8 cellular contexts compared by ENCODE assay signal in the genomic region with DNA sequence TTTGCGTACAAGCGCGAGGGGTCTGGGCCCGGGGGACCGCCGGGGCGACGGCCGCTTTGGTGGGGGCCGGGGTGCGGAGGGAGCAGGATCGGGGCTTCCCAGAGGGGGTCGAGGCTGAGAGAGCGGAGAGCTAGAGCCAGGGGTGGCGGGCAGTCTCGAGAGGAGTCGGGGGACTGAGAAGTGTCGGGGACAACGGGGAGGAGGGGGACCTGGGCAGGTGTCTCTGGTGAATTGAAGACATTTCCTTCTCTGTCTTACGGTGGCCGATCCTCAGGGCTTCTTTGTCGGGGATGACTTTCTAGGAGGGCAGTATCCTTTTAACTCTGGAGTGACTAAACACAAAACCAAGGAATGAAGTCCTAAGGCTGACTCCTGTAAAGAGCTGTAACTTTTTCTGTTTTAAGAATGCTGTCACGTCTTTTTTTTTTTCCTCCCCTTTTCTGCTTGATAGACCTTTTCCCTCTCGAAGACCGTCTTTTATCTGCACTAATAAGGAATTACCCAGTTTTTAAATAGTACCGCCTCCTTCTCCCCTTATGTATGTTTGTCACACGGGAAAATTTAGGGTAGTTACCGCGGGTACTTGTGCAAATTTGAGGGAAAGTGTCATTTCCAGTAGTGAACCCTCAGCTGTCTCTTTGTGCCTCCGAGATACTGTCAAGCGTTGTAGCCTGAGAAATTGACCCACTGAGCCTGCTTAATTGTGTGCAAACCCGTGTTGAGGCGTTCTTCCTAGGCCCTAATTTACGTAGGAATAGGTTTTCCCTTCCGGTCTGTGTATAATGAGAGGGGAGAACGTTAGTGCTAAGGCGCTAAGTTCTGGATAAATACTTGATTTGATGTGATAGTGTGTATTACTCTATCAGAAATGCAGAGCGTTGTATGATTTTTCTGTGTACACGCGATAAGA. TPM values are rescaled to one million over a fixed set of nuclear protein-coding genes. Genes with fewer than 3 reads are reported as not detected.
A peak's percentile ranks its signal among the peaks of the same experiment; 100 is the strongest.
DNase-seq lines count a peak whose midpoint lies in the region; ATAC-seq and TF ChIP-seq lines count a peak whose summit lies in the region.

No MANE protein-coding gene starts in this region.

- peak overlapping the region; percentile 88 for H3K9ac ChIP-seq in HCT116 (ENCODE audit: low read length)
- H3K9ac ChIP-seq in subcutaneous abdominal adipose tissue (ENCODE audit: low read length in 5 of 5), result peak overlapping the region; percentile 97 to 100 (median 98)

- intact Hi-C loops in HCT116 (cut with micrococcal nuclease) (no loop called here), left lung (cut with DNase I) (no loop called here)

- H3K27ac ChIP-seq in HCT116 (ENCODE audit: low read depth, low read length), result peak overlapping the region; percentile 97
- H3K27ac ChIP-seq in left lung, result peak overlapping the region; percentile 94 to 97
- peak overlapping the region; percentile 91 for H3K27ac ChIP-seq in subcutaneous abdominal adipose tissue (ENCODE audit: low read depth, low read length)

- H3K27me3 ChIP-seq in HCT116 (ENCODE audit: insufficient read depth, low read length) (no peaks in the 10 kb centered on the region), left lung (no peaks in the 10 kb centered on the region), subcutaneous abdominal adipose tissue (ENCODE audit: control insufficient read depth in 5 of 5, insufficient read depth in 4 of 5, low read length in 5 of 5) (no peaks in the 10 kb centered on the region)

- H3K9me3 ChIP-seq in HCT116 (ENCODE audit: control insufficient read depth in 1 of 2, insufficient read depth in 1 of 2, low read depth in 1 of 2, low read length in 2 of 2) (no peaks in the 10 kb centered on the region), left lung (no peaks in the 10 kb centered on the region), subcutaneous abdominal adipose tissue (ENCODE audit: control insufficient read depth in 5 of 5, low read length in 5 of 5) (no peaks in the 10 kb centered on the region)

- TSS peak; percentile 51 for BruUV-seq in HCT116 (replicated peaks; lab: Mats Ljungman, UMichigan)

- RAD21 ChIA-PET in HCT116 (lab: Charles Lee; ENCODE audit: low non-redundant PET in 1 of 2, low total read pairs in 2 of 2, uncharacterized antibody in 2 of 2, unreplicated experiment in 2 of 2), result interaction anchor here in 1 of 2 experiments (0.6 kb wide), 1 partner anchor 152 kb away, joined by 3 read pairs; no protein-coding TSS in a partner anchor

- H4K20me1 ChIP-seq in HCT116 (ENCODE audit: insufficient read depth), result 0 out of 2 replicates have a peak, but pooled peaks cover 4% of the 10 kb centered on the region

- H3K4me3 ChIP-seq in HCT116 (replicated peaks in 1 of 2; ENCODE audit: low read depth in 1 of 2, low read length in 2 of 2), result peak overlapping the region; percentile 80 to 91
- peak overlapping the region; percentile 93 for H3K4me3 ChIP-seq in choroid plexus epithelial cell (ENCODE audit: low read depth, low read length)
- H3K4me3 ChIP-seq in left lung, result peak overlapping the region; percentile 75 to 95
- peak overlapping the region; percentile 82 to 92 (median 89) for H3K4me3 ChIP-seq in subcutaneous abdominal adipose tissue (ENCODE audit: low read depth in 1 of 5, low read length in 5 of 5)

- TF ChIP-seq RAD21 in HCT116 (IDR thresholded peaks at IDR 0.05; ENCODE audit: low read depth), result no peak

- H3K4me2 ChIP-seq in HCT116 (ENCODE audit: low read length), result peak overlapping the region; percentile 95

- H3K4me1 ChIP-seq in HCT116 (ENCODE audit: control insufficient read depth in 1 of 2, insufficient read depth in 2 of 2, low read length in 2 of 2), result peaks cover 15 to 38% of the 10 kb centered on the region in 2 experiments
- H3K4me1 ChIP-seq in left lung, result peaks cover 9 to 45% of the 10 kb centered on the region in 2 donors
- H3K4me1 ChIP-seq in subcutaneous abdominal adipose tissue (ENCODE audit: control insufficient read depth in 5 of 5, insufficient read depth in 5 of 5, low read length in 5 of 5), result peaks cover 4 to 36% (median 33%) of the 10 kb centered on the region in 5 donors

- DNase-seq in activated T-cell treated with anti-CD3 and anti-CD28 coated beads for 1 hour (ENCODE audit: low read depth) (peak; percentile 13), HCT116 (ENCODE audit: low read depth, low spot score) (no peak), NCI-H526 (lab: John Stamatoyannopoulos, UW) (peak; percentile 43 to 48), choroid plexus epithelial cell (ENCODE audit: low read depth) (peak; percentile 26), left lung (no peak)
- no peak for DNase-seq in activated T-cell treated with anti-CD3 and anti-CD28 coated beads, Interleukin-2, amount 50 U/mL, for 48 hours

- TF ChIP-seq CTCF in HCT116 (IDR thresholded peaks at IDR 0.05 in 2 of 3, conservative IDR thresholded peaks at IDR 0.05 in 1 of 3; ENCODE audit: borderline replicate concordance in 1 of 3, insufficient read depth in 1 of 3, low read depth in 2 of 3, low read length in 2 of 3) (no peak), choroid plexus epithelial cell (conservative IDR thresholded peaks at IDR 0.05; ENCODE audit: low read depth, low read length) (no peak), left lung (IDR thresholded peaks at IDR 0.05) (no peak)

- no peaks in the 10 kb centered on the region for H3K36me3 ChIP-seq in HCT116 (ENCODE audit: control insufficient read depth in 1 of 2, insufficient read depth in 2 of 2, low read length in 2 of 2)
- H3K36me3 ChIP-seq in left lung, result no peaks in the 10 kb centered on the region
- peaks cover 0 to 2% (median 0%) of the 10 kb centered on the region in 5 donors for H3K36me3 ChIP-seq in subcutaneous abdominal adipose tissue (ENCODE audit: control insufficient read depth in 5 of 5, insufficient read depth in 5 of 5, low read length in 5 of 5)

- CTCF ChIA-PET in HCT116 (lab: Charles Lee), result interaction anchor here (1.1 kb wide), 1 partner anchor 182 kb away, joined by 4 read pairs; the partner anchor contains the start of gene RRAGA

- POLR2A ChIA-PET in HCT116 (lab: Charles Lee), result interaction anchor here (0.6 to 1.2 kb wide), 2 partner anchors 10 to 96 kb away, joined by 3 to 5 read pairs; no protein-coding TSS in a partner anchor

- H2AFZ ChIP-seq in HCT116 (ENCODE audit: low read depth, low read length, poor library complexity, severe bottlenecking), result no peak overlapping the region

- H3K9me2 ChIP-seq in HCT116 (ENCODE audit: insufficient read depth), result no peaks in the 10 kb centered on the region

- H3K79me2 ChIP-seq in HCT116 (ENCODE audit: insufficient read depth, low read length), result peaks cover 54% of the 10 kb centered on the region

- TF ChIP-seq POLR2A in HCT116 (IDR thresholded peaks at IDR 0.05; ENCODE audit: borderline replicate concordance, extremely low read depth, insufficient read depth, insufficient read length), result no peak

- peak; percentile 6 for ATAC-seq in HCT116
- peak; percentile 19 for ATAC-seq in left lung
- ATAC-seq in GM21576 (IDR thresholded peaks at IDR 0.05; ENCODE audit: unreplicated experiment), result no peak

TF ChIP-seq in HCT116, 20 proteins besides CTCF, POLR2A, EP300 and RAD21:
- peak; percentile 67 for TF ChIP-seq ZFX (IDR thresholded peaks at IDR 0.05)
- no peak for TF ChIP-seq TCF7L2 (IDR thresholded peaks at IDR 0.05; ENCODE audit: borderline replicate concordance, extremely low read depth, insufficient read depth, insufficient read length)
- TF ChIP-seq SIN3A (IDR thresholded peaks at IDR 0.05; ENCODE audit: low read depth), result no peak

RNA-seq across cellular contexts. Expression of gene DENND4C, which starts 0.9 kb away (rescaled TPM):
- 20.9 TPM for total RNA-seq in HCT116 (2021; ENCODE audit: unreplicated experiment)
- 5.2 and 7.1 TPM in 2 replicates for polyA plus RNA-seq in HCT116 (2012)
- 10 to 100 TPM; 55.1 to 59.3 TPM for total RNA-seq in left lung

Comparison
In these comparisons a context has a peak if more than half of its experiments do, and no peak if none do; other contexts are left out.
1. DNase-seq: peak in activated T-cell treated with anti-CD3 and anti-CD28 coated beads for 1 hour (single experiment), NCI-H526 (2 of 2) and choroid plexus epithelial cell (single experiment); none in activated T-cell treated with anti-CD3 and anti-CD28 coated beads, Interleukin-2, amount 50 U/mL, for 48 hours (0 of 2), HCT116 (single experiment) and left lung (0 of 2).
2. Peak in every context shown above with its lines, with median percentiles within 50 percentile points of each other: H3K27ac ChIP-seq and H3K4me3 ChIP-seq.